Comparison of ENCODE assay signal across 19 cellular contexts in the genomic region with DNA sequence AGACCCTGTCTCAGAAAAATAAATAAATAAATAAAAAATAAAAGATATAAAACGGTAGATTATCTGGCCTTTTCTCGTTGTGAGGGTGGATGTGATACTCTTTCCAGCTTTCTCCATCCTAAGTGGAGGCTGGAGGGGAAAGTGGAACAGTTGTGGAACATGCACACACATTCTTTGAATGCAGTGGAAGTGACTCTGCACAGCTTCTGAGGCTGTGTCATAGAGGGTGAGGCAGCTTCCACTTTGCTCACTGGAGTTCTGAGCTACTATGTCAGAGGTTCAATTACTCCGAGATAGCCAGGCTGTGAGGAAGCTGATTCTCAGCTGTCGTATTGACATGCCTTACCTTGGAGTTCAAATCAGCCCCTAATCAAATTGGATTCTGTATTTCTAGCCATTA.
DNase-seq lines count a peak whose midpoint lies in the region; ATAC-seq and TF ChIP-seq lines count a peak whose summit lies in the region.
"Had no signal": no experiment of that assay in that cellular context is flagged by ENCODE, and none has a peak within 500 bp of the region (broad histone marks: within the 10 kb centered on the region; RNA-seq: fewer than 3 reads in every experiment).

No MANE protein-coding gene starts in this region.

- peak; percentile 85 for DNase-seq in EL
- peak; percentile 37 for DNase-seq in PC-3
- peak; percentile 62 for DNase-seq in non-pigmented ciliary epithelial cell (ENCODE audit: low read depth)
- no peak for DNase-seq in activated CD4-positive, alpha-beta T cell treated with anti-CD3 and anti-CD28 coated beads for 4 hours
- DNase-seq in H7: no peak
- DNase-seq in activated naive CD4-positive, alpha-beta T cell treated with Interleukin-2 at 50 U/mL for 16 hours: no peak
- no peak for DNase-seq in DMS53 treated with DMSO at 0.1 percent for 48 hours (lab: John Stamatoyannopoulos, UW; ENCODE audit: unreplicated experiment)
- DNase-seq: activated CD4-positive, alpha-beta T cell treated with anti-CD3 and anti-CD28 coated beads, Interleukin-2, amount 50 U/mL, for 48 hours; activated T-cell treated with anti-CD3 and anti-CD28 coated beads, Interleukin-2, amount 50 U/mL, for 1 hour; effector memory CD4-positive, alpha-beta T cell; natural killer cell; NCI-H1105 treated with DMSO at 0.1 percent for 48 hours; NCI-H82; testis had no signal

- H3F3A ChIP-seq in PC-3 (ENCODE audit: low read length, unreplicated experiment): no peaks in the 10 kb centered on the region

- POLR2A ChIA-PET in PC-3 (lab: Charles Lee; ENCODE audit: unreplicated experiment): no interaction called here

- no TSS peak for BruUV-seq in PC-3 (replicated peaks; lab: Mats Ljungman, UMichigan)

- H3K27me3 ChIP-seq in PC-3 (ENCODE audit: low read length) (peaks cover 8% of the 10 kb centered on the region; the same call in 1 of the 2 replicates), H7 (ENCODE audit: control insufficient read depth, insufficient read depth, low read length) (no peaks in the 10 kb centered on the region)
- H3K27me3 ChIP-seq: BLaER1 treated with 17β-estradiol and CSF1 and Interleukin-3, amounts not matched to agents 10 nM and 100 nM; testis had no signal

- intact Hi-C loops in PC-3 (cut with micrococcal nuclease): no loop called here

- no peaks in the 10 kb centered on the region for H3K36me3 ChIP-seq in PC-3 (ENCODE audit: low read depth, low read length)
- H3K36me3 ChIP-seq in H7 (replicated peaks; ENCODE audit: control insufficient read depth, insufficient read depth, low read length): no peaks in the 10 kb centered on the region
- H3K36me3 ChIP-seq: BLaER1 treated with 17β-estradiol and CSF1 and Interleukin-3, amounts not matched to agents 10 nM and 100 nM had no signal

- H3K9ac ChIP-seq in PC-3 (ENCODE audit: low read length): no peak overlapping the region
- H3K9ac ChIP-seq: BLaER1 treated with 17β-estradiol and CSF1 and Interleukin-3, amounts not matched to agents 10 nM and 100 nM; KMS-11 had no signal

- ATAC-seq in PC-3 (no peak; the same call in 1 of the 2 replicates), esophagus mucosa (peak; percentile 41)
- ATAC-seq: HCT116, natural killer cell had no signal

- H3K4me3 ChIP-seq in PC-3 (ENCODE audit: low read length) (no peak overlapping the region), H7 (ENCODE audit: insufficient read depth, low read depth, low read length) (no peak overlapping the region)
- H3K4me3 ChIP-seq: BLaER1 treated with 17β-estradiol and CSF1 and Interleukin-3, amounts not matched to agents 10 nM and 100 nM; smooth muscle cell; testis had no signal

- H2AFZ ChIP-seq in PC-3 (ENCODE audit: low read length): no peak overlapping the region

- TF ChIP-seq CTCF in PC-3 (conservative IDR thresholded peaks at IDR 0.05; ENCODE audit: low read depth, low read length): no peak

- H3K9me3 ChIP-seq in PC-3 (ENCODE audit: low read length): no peaks in the 10 kb centered on the region
- H3K9me3 ChIP-seq: testis had no signal

- CTCF ChIA-PET in PC-3 (lab: Charles Lee): interaction anchor here (0.6 kb wide), 2 partner anchors 18 to 376 kb away, joined by 3 to 4 read pairs; no protein-coding TSS in a partner anchor

- H3K9me2 ChIP-seq in PC-3 (replicated peaks; ENCODE audit: low read length): no peaks in the 10 kb centered on the region

- H3K79me2 ChIP-seq in PC-3 (ENCODE audit: low read length): no peaks in the 10 kb centered on the region

- H3K27ac ChIP-seq in PC-3 (ENCODE audit: low read length): no peak overlapping the region
- H3K27ac ChIP-seq: BLaER1 treated with 17β-estradiol and CSF1 and Interleukin-3, amounts not matched to agents 10 nM and 100 nM; KMS-11; testis had no signal

- H3K4me2 ChIP-seq in PC-3 (ENCODE audit: low read length): no peak overlapping the region
- H3K4me2 ChIP-seq: BLaER1 treated with 17β-estradiol and CSF1 and Interleukin-3, amounts not matched to agents 10 nM and 100 nM; KMS-11; smooth muscle cell had no signal

- no peaks in the 10 kb centered on the region for H4K20me1 ChIP-seq in PC-3 (ENCODE audit: low read length)
- H4K20me1 ChIP-seq: BLaER1 treated with 17β-estradiol and CSF1 and Interleukin-3, amounts not matched to agents 10 nM and 100 nM had no signal

- no peaks in the 10 kb centered on the region for H3K4me1 ChIP-seq in PC-3 (ENCODE audit: insufficient read depth, low read length)

Comparison
In these comparisons a context has a peak if more than half of its experiments do, and no peak if none do; other contexts are left out.
1. DNase-seq: peak in EL (single experiment), PC-3 (single experiment) and non-pigmented ciliary epithelial cell (single experiment); none in activated CD4-positive, alpha-beta T cell treated with anti-CD3 and anti-CD28 coated beads for 4 hours (0 of 2), H7 (single experiment), activated naive CD4-positive, alpha-beta T cell treated with Interleukin-2 at 50 U/mL for 16 hours (single experiment) and DMS53 treated with DMSO at 0.1 percent for 48 hours (single experiment).